8 cellular contexts compared by ENCODE assay signal in the genomic region with DNA sequence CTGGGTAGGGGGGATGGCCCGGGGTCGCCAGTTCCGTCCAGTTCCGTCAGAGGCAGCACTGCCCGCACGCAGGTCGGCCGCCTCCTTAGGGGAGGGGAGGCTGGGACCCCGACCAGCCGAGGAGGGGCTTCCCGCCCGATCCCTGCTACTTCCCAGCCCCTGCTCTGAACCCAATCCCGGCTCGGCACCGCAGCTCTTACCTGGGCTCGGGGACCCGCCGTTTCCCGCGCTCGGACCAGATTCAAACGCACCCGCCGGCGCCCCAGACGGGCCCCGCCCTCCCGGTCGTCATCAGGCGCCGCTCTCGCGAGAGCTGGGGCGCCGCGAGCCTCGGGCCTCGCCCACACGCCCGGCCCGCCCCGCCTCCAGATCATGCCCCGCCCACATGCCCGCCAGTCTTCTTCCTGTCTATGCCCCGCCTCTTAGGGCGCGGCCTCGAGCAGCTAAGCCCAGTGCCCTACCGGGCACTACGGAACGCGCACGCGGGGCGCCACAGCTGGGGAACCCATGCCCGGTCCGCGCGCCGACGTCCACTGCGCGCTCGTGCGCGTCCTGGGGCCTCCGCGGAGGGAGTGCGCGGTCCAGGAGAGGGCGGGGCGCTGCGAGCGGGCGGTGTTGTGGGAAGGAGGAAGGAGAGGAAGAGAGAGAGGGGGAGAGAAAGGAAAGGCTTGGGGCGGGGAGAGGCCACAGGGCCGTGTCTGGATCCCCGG. TPM values are rescaled to one million over a fixed set of nuclear protein-coding genes. Genes with fewer than 3 reads are reported as not detected.
DNase-seq lines count a peak whose midpoint lies in the region; ATAC-seq and TF ChIP-seq lines count a peak whose summit lies in the region.

A gene with protein sequence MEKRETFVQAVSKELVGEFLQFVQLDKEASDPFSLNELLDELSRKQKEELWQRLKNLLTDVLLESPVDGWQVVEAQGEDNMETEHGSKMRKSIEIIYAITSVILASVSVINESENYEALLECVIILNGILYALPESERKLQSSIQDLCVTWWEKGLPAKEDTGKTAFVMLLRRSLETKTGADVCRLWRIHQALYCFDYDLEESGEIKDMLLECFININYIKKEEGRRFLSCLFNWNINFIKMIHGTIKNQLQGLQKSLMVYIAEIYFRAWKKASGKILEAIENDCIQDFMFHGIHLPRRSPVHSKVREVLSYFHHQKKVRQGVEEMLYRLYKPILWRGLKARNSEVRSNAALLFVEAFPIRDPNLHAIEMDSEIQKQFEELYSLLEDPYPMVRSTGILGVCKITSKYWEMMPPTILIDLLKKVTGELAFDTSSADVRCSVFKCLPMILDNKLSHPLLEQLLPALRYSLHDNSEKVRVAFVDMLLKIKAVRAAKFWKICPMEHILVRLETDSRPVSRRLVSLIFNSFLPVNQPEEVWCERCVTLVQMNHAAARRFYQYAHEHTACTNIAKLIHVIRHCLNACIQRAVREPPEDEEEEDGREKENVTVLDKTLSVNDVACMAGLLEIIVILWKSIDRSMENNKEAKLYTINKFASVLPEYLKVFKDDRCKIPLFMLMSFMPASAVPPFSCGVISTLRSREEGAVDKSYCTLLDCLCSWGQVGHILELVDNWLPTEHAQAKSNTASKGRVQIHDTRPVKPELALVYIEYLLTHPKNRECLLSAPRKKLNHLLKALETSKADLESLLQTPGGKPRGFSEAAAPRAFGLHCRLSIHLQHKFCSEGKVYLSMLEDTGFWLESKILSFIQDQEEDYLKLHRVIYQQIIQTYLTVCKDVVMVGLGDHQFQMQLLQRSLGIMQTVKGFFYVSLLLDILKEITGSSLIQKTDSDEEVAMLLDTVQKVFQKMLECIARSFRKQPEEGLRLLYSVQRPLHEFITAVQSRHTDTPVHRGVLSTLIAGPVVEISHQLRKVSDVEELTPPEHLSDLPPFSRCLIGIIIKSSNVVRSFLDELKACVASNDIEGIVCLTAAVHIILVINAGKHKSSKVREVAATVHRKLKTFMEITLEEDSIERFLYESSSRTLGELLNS (minus strand): TSS at position 281 of the 710 bp plus-strand sequence. CDS start 2,905 bp downstream, outside the sequence.

- H3K9ac ChIP-seq in liver (ENCODE audit: low read depth in 1 of 2, low read length in 2 of 2): peak within 1 kb of the TSS; percentile 57 to 69

- no peaks in the 10 kb centered on the region for H3K27me3 ChIP-seq in liver (ENCODE audit: control insufficient read depth in 4 of 4, insufficient read depth in 4 of 4, low read length in 3 of 4)

- DNase-seq in CD14-positive monocyte (ENCODE audit: low spot score) (peak; percentile 99), NCI-H748 treated with DMSO at 0.1 percent for 48 hours (lab: John Stamatoyannopoulos, UW) (peak; percentile 94), dermis blood vessel endothelial cell (peak; percentile 98)
- DNase-seq in activated CD4-positive, alpha-beta T cell treated with anti-CD3 and anti-CD28 coated beads, Interleukin-2, amount 50 U/mL, for 4 hours: peak; percentile 97
- peak; percentile 97 for DNase-seq in stimulated activated CD4-positive, alpha-beta T cell treated with anti-CD3 and anti-CD28 coated beads, Interleukin-4, amount 100 ng/mL, for 24 hours

- peak; percentile 97 for ATAC-seq in GM19372 (IDR thresholded peaks at IDR 0.05; ENCODE audit: low read depth, unreplicated experiment)
- peak; percentile 97 for ATAC-seq in HG03558 (IDR thresholded peaks at IDR 0.05; ENCODE audit: extremely low read depth, unreplicated experiment)

- H3K9me3 Mint-ChIP-seq in CD14-positive monocyte: peaks cover 3 to 13% (median 8%) of the 10 kb centered on the region in 7 donors

- H3K27ac Mint-ChIP-seq in CD14-positive monocyte: peak within 1 kb of the TSS; percentile 74 to 92 (median 90)

- WGBS in liver: under 1% methylated on average over 78 of the region's 78 CpGs

- H3K4me3 Mint-ChIP-seq in CD14-positive monocyte: peak within 1 kb of the TSS; percentile 74 to 84

- H3K36me3 Mint-ChIP-seq in CD14-positive monocyte: peaks cover 12 to 23% of the 10 kb centered on the region in 2 donors

- peak within 1 kb of the TSS; percentile 85 to 95 (median 89) for H3K4me3 ChIP-seq in liver (ENCODE audit: low read depth in 1 of 3, low read length in 3 of 3)

- peaks cover 1 to 14% (median 7%) of the 10 kb centered on the region in 4 donors for H3K4me1 ChIP-seq in liver (ENCODE audit: control insufficient read depth in 4 of 4, insufficient read depth in 4 of 4, low read length in 3 of 4)

- peaks cover 33% of the 10 kb centered on the region for H3K4me1 Mint-ChIP-seq in CD14-positive monocyte

- H3K9me3 ChIP-seq in liver (ENCODE audit: control insufficient read depth in 4 of 4, low read length in 3 of 4): peaks cover 3 to 9% (median 6%) of the 10 kb centered on the region in 4 donors

- no peaks in the 10 kb centered on the region for H3K27me3 Mint-ChIP-seq in CD14-positive monocyte (ENCODE audit: low read depth in 3 of 3)

- H3K27ac ChIP-seq in liver (ENCODE audit: low read depth in 1 of 2, low read length in 2 of 2): peak within 1 kb of the TSS; percentile 66 to 89

- TF ChIP-seq CTCF in CD14-positive monocyte (IDR thresholded peaks at IDR 0.05): peak; percentile 23
- peak; percentile 51 for TF ChIP-seq CTCF in liver (IDR thresholded peaks at IDR 0.05; ENCODE audit: low read depth, low read length, missing input control)

- intact Hi-C loops in CD14-positive monocyte (cut with micrococcal nuclease): loop anchor here (5.0 to 10.0 kb wide), 3 partner anchors 113 to 150 kb away; a partner anchor contains a TSS

- peak; percentile 52 to 70 for TF ChIP-seq RAD21 in liver (IDR thresholded peaks at IDR 0.05)

- H3K36me3 ChIP-seq in liver (ENCODE audit: control insufficient read depth in 4 of 4, insufficient read depth in 3 of 4, low read depth in 1 of 4, low read length in 3 of 4): no peaks in the 10 kb centered on the region

TF ChIP-seq in liver, 16 proteins besides CTCF, POLR2A, EP300 and RAD21:
- TF ChIP-seq RXRA (IDR thresholded peaks at IDR 0.05) (peak; percentile 18 to 30), HNF4A (conservative IDR thresholded peaks at IDR 0.05) (no peak), FOXA1 (IDR thresholded peaks at IDR 0.05) (peak; percentile 63), NR2F2 (IDR thresholded peaks at IDR 0.05) (no peak), GABPA (IDR thresholded peaks at IDR 0.05 in 1 of 2, conservative IDR thresholded peaks at IDR 0.05 in 1 of 2) (peak in 1 of 2 donors; percentile 74), FOXA2 (IDR thresholded peaks at IDR 0.05) (no peak), SP1 (IDR thresholded peaks at IDR 0.05) (peak; percentile 77), EGR1 (IDR thresholded peaks at IDR 0.05; ENCODE audit: low read depth in 2 of 2) (peak; percentile 33 to 40), YY1 (IDR thresholded peaks at IDR 0.05) (peak; percentile 65)
- TF ChIP-seq, protein P1, sequence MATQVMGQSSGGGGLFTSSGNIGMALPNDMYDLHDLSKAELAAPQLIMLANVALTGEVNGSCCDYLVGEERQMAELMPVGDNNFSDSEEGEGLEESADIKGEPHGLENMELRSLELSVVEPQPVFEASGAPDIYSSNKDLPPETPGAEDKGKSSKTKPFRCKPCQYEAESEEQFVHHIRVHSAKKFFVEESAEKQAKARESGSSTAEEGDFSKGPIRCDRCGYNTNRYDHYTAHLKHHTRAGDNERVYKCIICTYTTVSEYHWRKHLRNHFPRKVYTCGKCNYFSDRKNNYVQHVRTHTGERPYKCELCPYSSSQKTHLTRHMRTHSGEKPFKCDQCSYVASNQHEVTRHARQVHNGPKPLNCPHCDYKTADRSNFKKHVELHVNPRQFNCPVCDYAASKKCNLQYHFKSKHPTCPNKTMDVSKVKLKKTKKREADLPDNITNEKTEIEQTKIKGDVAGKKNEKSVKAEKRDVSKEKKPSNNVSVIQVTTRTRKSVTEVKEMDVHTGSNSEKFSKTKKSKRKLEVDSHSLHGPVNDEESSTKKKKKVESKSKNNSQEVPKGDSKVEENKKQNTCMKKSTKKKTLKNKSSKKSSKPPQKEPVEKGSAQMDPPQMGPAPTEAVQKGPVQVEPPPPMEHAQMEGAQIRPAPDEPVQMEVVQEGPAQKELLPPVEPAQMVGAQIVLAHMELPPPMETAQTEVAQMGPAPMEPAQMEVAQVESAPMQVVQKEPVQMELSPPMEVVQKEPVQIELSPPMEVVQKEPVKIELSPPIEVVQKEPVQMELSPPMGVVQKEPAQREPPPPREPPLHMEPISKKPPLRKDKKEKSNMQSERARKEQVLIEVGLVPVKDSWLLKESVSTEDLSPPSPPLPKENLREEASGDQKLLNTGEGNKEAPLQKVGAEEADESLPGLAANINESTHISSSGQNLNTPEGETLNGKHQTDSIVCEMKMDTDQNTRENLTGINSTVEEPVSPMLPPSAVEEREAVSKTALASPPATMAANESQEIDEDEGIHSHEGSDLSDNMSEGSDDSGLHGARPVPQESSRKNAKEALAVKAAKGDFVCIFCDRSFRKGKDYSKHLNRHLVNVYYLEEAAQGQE (IDR thresholded peaks at IDR 0.05): peak; percentile 87
- TF ChIP-seq, protein P2, sequence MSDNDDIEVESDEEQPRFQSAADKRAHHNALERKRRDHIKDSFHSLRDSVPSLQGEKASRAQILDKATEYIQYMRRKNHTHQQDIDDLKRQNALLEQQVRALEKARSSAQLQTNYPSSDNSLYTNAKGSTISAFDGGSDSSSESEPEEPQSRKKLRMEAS (IDR thresholded peaks at IDR 0.05): peak; percentile 37
- TF ChIP-seq, protein P3, sequence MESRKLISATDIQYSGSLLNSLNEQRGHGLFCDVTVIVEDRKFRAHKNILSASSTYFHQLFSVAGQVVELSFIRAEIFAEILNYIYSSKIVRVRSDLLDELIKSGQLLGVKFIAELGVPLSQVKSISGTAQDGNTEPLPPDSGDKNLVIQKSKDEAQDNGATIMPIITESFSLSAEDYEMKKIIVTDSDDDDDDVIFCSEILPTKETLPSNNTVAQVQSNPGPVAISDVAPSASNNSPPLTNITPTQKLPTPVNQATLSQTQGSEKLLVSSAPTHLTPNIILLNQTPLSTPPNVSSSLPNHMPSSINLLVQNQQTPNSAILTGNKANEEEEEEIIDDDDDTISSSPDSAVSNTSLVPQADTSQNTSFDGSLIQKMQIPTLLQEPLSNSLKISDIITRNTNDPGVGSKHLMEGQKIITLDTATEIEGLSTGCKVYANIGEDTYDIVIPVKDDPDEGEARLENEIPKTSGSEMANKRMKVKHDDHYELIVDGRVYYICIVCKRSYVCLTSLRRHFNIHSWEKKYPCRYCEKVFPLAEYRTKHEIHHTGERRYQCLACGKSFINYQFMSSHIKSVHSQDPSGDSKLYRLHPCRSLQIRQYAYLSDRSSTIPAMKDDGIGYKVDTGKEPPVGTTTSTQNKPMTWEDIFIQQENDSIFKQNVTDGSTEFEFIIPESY (IDR thresholded peaks at IDR 0.05): peak; percentile 98

RNA-seq across cellular contexts. Expression of the gene that starts here (rescaled TPM):
- polyA plus RNA-seq in CD14-positive monocyte (1 to 10 TPM; 1.1 to 1.7 TPM), liver (1 to 10 TPM in 1 of 2 donors, under 1 TPM in 1; 0.89 to 2.7 TPM)
- total RNA-seq in dermis blood vessel endothelial cell (12.4 and 46.8 TPM in 2 replicates), liver (10 to 100 TPM in 1 of 2 donors, 1 to 10 TPM in 1; 4.6 to 37.4 TPM)

Comparison
In these comparisons a context has a peak if more than half of its experiments do, and no peak if none do; other contexts are left out.
1. Peak in every context shown above with its lines: DNase-seq, ATAC-seq, H3K4me3 ChIP-seq and H3K27ac ChIP-seq.